Comparison of ENCODE assay signal across 13 cellular contexts in the genomic region with DNA sequence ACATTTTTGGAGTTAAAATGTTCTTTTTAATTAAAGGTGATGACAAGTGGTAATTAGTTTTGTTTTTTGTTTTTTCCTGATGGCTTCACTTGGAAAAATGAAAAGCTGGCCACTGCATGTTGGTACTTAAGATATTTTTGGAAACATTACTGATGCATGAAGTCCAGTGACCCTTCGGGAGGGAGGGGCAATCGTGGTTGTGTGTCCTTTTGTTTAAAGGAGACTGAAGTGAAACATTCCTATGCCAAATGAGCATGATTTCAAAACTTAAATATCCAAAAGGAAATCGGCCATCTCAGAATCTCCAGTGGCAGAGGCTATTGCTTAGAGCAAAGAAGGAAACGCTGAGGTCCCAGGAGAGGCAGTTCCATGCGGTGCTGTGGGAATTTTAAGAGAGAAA. TPM values are rescaled to one million over a fixed set of nuclear protein-coding genes. Genes with fewer than 3 reads are reported as not detected.
DNase-seq lines count a peak whose midpoint lies in the region; ATAC-seq and TF ChIP-seq lines count a peak whose summit lies in the region.
"Had no signal": no experiment of that assay in that cellular context is flagged by ENCODE, and none has a peak within 500 bp of the region (broad histone marks: within the 10 kb centered on the region; RNA-seq: fewer than 3 reads in every experiment).

No MANE protein-coding gene starts in this region.

- H3K9me3 ChIP-seq in adipocyte (ENCODE audit: control insufficient read depth, low read length), result no peaks in the 10 kb centered on the region
- no peaks in the 10 kb centered on the region for H3K9me3 ChIP-seq in osteoblast (ENCODE audit: low read depth, low read length)
- no peaks in the 10 kb centered on the region for H3K9me3 ChIP-seq in uterus
- H3K9me3 ChIP-seq: ovary had no signal

- H3K36me3 ChIP-seq in adipocyte (ENCODE audit: control insufficient read depth, insufficient read depth, low read length, severe bottlenecking) (no peaks in the 10 kb centered on the region), osteoblast (ENCODE audit: insufficient read depth, low read length) (peaks cover 41% of the 10 kb centered on the region), uterus (no peaks in the 10 kb centered on the region)
- H3K36me3 ChIP-seq: ovary had no signal

- H2AFZ ChIP-seq in osteoblast (ENCODE audit: low read length), result no peak overlapping the region

- peak overlapping the region; percentile 26 for H3K4me2 ChIP-seq in osteoblast (ENCODE audit: insufficient read depth, low read length)

- peaks cover 98% of the 10 kb centered on the region for H3K79me2 ChIP-seq in osteoblast (ENCODE audit: insufficient read depth, low read length)

- ATAC-seq in GM21381 (IDR thresholded peaks at IDR 0.05; ENCODE audit: unreplicated experiment), result no peak
- ATAC-seq: stimulated activated naive CD8-positive, alpha-beta T cell treated with anti-CD3 and anti-CD28 coated beads, Interleukin-15, amount 100 ng/mL, for 72 hours had no signal

- TF ChIP-seq CTCF in osteoblast (IDR thresholded peaks at IDR 0.05; ENCODE audit: extremely low read depth, low read depth, low read length) (no peak), uterus (IDR thresholded peaks at IDR 0.05) (no peak)

- H3K9ac ChIP-seq in adipocyte (ENCODE audit: low read length), result peak overlapping the region; percentile 18

- peaks cover 50% of the 10 kb centered on the region for H3K4me1 ChIP-seq in adipocyte (ENCODE audit: control insufficient read depth, insufficient read depth, low read length)
- H3K4me1 ChIP-seq in osteoblast (ENCODE audit: insufficient read depth, low read length), result peaks cover 59% of the 10 kb centered on the region
- peaks cover 24 to 28% of the 10 kb centered on the region in 2 donors for H3K4me1 ChIP-seq in uterus

- H3K27ac ChIP-seq in osteoblast (ENCODE audit: low read depth, low read length) (peak overlapping the region; percentile 21), uterus (peak overlapping the region; percentile 89 to 92), substantia nigra (ENCODE audit: low read depth, low read length, poor library complexity, severe bottlenecking) (no peak overlapping the region)

- intact Hi-C loops in uterus (cut with DNase I; ENCODE audit: low total_unique reads), result no loop called here

- TF ChIP-seq POLR2A in uterus (IDR thresholded peaks at IDR 0.05), result no peak

- H3K27me3 ChIP-seq in adipocyte (replicated peaks; ENCODE audit: control insufficient read depth, insufficient read depth, low read length) (no peaks in the 10 kb centered on the region), osteoblast (ENCODE audit: insufficient read depth, low read length) (no peaks in the 10 kb centered on the region), uterus (no peaks in the 10 kb centered on the region)
- H3K27me3 ChIP-seq: ovary had no signal

- peak; percentile 58 for DNase-seq in adipocyte (ENCODE audit: low read depth)
- DNase-seq in fibroblast of gingiva (ENCODE audit: low read depth), result peak; percentile 75
- DNase-seq in osteoblast (ENCODE audit: insufficient read length, low spot score, missing footprints), result no peak
- no peak for DNase-seq in uterus
- no peak for DNase-seq in substantia nigra (lab: John Stamatoyannopoulos, UW)
- no peak for DNase-seq in activated T-cell treated with anti-CD3 and anti-CD28 coated beads, Interleukin-2, amount 50 U/mL, for 1 hour
- DNase-seq: activated CD4-positive, alpha-beta T cell treated with anti-CD3 and anti-CD28 coated beads, Interleukin-2, amount 10 ng/mL, durations not matched to agents 7 days and 5 days; activated T-cell treated with anti-CD3 and anti-CD28 coated beads for 4 hours; CD4-positive, CD25-positive, alpha-beta regulatory T cell; NCI-H187; ovary; stimulated activated naive CD8-positive, alpha-beta T cell treated with anti-CD3 and anti-CD28 coated beads, Interleukin-15, amount 100 ng/mL, for 72 hours had no signal

- no peak overlapping the region for H3K4me3 ChIP-seq in adipocyte (ENCODE audit: low read length)
- H3K4me3 ChIP-seq in osteoblast (ENCODE audit: insufficient read depth, low read length), result no peak overlapping the region
- H3K4me3 ChIP-seq in uterus, result no peak overlapping the region
- H3K4me3 ChIP-seq: ovary had no signal

- H4K20me1 ChIP-seq in osteoblast (ENCODE audit: insufficient read depth, low read length), result peaks cover 20% of the 10 kb centered on the region

RNA-seq across cellular contexts. Expression of gene LTBP2, which starts 20.1 kb away (rescaled TPM):
- 493 and 546 TPM in 2 replicates for total RNA-seq in osteoblast
- 10 to 100 TPM; 18.8 to 70.6 (median 35.1) TPM for total RNA-seq in uterus

Comparison
In these comparisons a context has a peak if more than half of its experiments do, and no peak if none do; other contexts are left out.
1. DNase-seq: peak in adipocyte (single experiment) and fibroblast of gingiva (single experiment); none in osteoblast (single experiment), uterus (0 of 2), substantia nigra (0 of 49) and activated T-cell treated with anti-CD3 and anti-CD28 coated beads, Interleukin-2, amount 50 U/mL, for 1 hour (single experiment).